12 cellular contexts compared by ENCODE assay signal in genomic region chr4:185874516-185875230, GRCh38.
DNase-seq lines count a peak whose midpoint lies in the region; ATAC-seq and TF ChIP-seq lines count a peak whose summit lies in the region.
"Had no signal": no experiment of that assay in that cellular context is flagged by ENCODE, and none has a peak within 500 bp of the region (broad histone marks: within the 10 kb centered on the region; RNA-seq: fewer than 3 reads in every experiment).

No MANE protein-coding gene starts in this region.

- WGBS in upper lobe of left lung, 2 donors: 59 to 68% methylated on average over 3 of the region's 3 CpGs

- ATAC-seq in left ventricle myocardium superior (no peak), foreskin keratinocyte (peak; percentile 95), GM21529 (IDR thresholded peaks at IDR 0.05; ENCODE audit: unreplicated experiment) (no peak), upper lobe of left lung (ENCODE audit: low FRiP score in 2 of 2) (no peak)

- TF ChIP-seq POLR2A in upper lobe of left lung (IDR thresholded peaks at IDR 0.05): no peak

- H3K4me3 ChIP-seq in left ventricle myocardium inferior (no peak overlapping the region), brain microvascular endothelial cell (ENCODE audit: low read depth, low read length) (no peak overlapping the region), upper lobe of left lung (no peak overlapping the region)

- H3K9me3 ChIP-seq in left ventricle myocardium inferior (replicated peaks) (no peaks in the 10 kb centered on the region), upper lobe of left lung (no peaks in the 10 kb centered on the region)

- intact Hi-C loops in left ventricle myocardium inferior (cut with micrococcal nuclease) (no loop called here), left ventricle myocardium superior (cut with micrococcal nuclease) (no loop called here)

- H3K36me3 ChIP-seq in left ventricle myocardium inferior: no peaks in the 10 kb centered on the region
- no peaks in the 10 kb centered on the region for H3K36me3 ChIP-seq in brain microvascular endothelial cell (replicated peaks)
- no peaks in the 10 kb centered on the region for H3K36me3 ChIP-seq in upper lobe of left lung

- TF ChIP-seq CTCF in left ventricle myocardium inferior (IDR thresholded peaks at IDR 0.05; ENCODE audit: borderline replicate concordance) (no peak), brain microvascular endothelial cell (IDR thresholded peaks at IDR 0.05; ENCODE audit: low read depth, low read length, missing control alignments) (no peak), foreskin keratinocyte (conservative IDR thresholded peaks at IDR 0.05) (no peak), upper lobe of left lung (IDR thresholded peaks at IDR 0.05) (no peak)

- no peak for DNase-seq in left ventricle myocardium inferior
- no peak for DNase-seq in left ventricle myocardium superior
- DNase-seq in brain microvascular endothelial cell: peak; percentile 39
- peak in 1 of 2 donors; percentile 70 for DNase-seq in foreskin keratinocyte
- DNase-seq in HuH-7.5 (ENCODE audit: low spot score): no peak
- DNase-seq in upper lobe of left lung: no peak
- no peak for DNase-seq in Ammon's horn (ENCODE audit: low spot score)
- DNase-seq: activated naive CD4-positive, alpha-beta T cell treated with Interleukin-2 at 50 U/mL for 16 hours; midbrain; MV-4-11; occipital lobe had no signal

- H3K27ac ChIP-seq in left ventricle myocardium inferior (replicated peaks): peak overlapping the region; percentile 14
- H3K27ac ChIP-seq in brain microvascular endothelial cell: peak overlapping the region; percentile 65
- peak overlapping the region; percentile 81 for H3K27ac ChIP-seq in foreskin keratinocyte
- H3K27ac ChIP-seq in upper lobe of left lung: no peak overlapping the region

- H3K4me1 ChIP-seq in left ventricle myocardium inferior (peaks cover 26% of the 10 kb centered on the region), foreskin keratinocyte (peaks cover 9% of the 10 kb centered on the region), upper lobe of left lung (no peaks in the 10 kb centered on the region)

- TF ChIP-seq EP300 in upper lobe of left lung (IDR thresholded peaks at IDR 0.05): no peak

- in situ Hi-C loops in brain microvascular endothelial cell (cut with HindIII; ENCODE audit: low pct_ligation_motif_present, low sequenced_read_pairs): no loop called here

- H3K27me3 ChIP-seq in left ventricle myocardium inferior (ENCODE audit: low read depth) (no peaks in the 10 kb centered on the region), brain microvascular endothelial cell (replicated peaks) (no peaks in the 10 kb centered on the region), foreskin keratinocyte (no peaks in the 10 kb centered on the region), upper lobe of left lung (no peaks in the 10 kb centered on the region)

Comparison
In these comparisons a context has a peak if more than half of its experiments do, and no peak if none do; other contexts are left out.
1. H3K27ac ChIP-seq: peak in left ventricle myocardium inferior (single experiment), brain microvascular endothelial cell (single experiment) and foreskin keratinocyte (single experiment); none in upper lobe of left lung (0 of 4).